1 cellular context compared by ENCODE assay signal in the genomic region with DNA sequence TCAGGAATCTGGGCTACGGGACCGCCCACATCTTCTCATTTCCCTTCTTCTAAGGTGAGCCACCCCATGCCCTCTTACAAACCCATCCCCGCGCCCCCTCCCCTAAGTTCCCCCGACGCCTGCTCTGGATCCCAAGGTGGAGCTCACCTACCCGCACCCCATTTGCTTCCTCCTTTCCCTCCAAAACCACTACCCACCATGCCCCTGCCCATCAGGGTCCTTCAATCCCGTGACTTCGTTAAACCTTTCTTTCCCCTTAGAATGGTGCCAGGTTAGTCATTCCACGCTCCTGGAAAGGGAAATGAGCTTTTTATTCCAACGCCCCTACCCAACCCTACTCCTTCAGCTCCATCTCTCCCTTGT.
TF ChIP-seq lines count a peak whose summit lies in the region.

No MANE protein-coding gene starts in this region.

TF ChIP-seq in HepG2, 621 proteins besides CTCF, POLR2A, EP300 and RAD21:
- TF ChIP-seq, protein P1, sequence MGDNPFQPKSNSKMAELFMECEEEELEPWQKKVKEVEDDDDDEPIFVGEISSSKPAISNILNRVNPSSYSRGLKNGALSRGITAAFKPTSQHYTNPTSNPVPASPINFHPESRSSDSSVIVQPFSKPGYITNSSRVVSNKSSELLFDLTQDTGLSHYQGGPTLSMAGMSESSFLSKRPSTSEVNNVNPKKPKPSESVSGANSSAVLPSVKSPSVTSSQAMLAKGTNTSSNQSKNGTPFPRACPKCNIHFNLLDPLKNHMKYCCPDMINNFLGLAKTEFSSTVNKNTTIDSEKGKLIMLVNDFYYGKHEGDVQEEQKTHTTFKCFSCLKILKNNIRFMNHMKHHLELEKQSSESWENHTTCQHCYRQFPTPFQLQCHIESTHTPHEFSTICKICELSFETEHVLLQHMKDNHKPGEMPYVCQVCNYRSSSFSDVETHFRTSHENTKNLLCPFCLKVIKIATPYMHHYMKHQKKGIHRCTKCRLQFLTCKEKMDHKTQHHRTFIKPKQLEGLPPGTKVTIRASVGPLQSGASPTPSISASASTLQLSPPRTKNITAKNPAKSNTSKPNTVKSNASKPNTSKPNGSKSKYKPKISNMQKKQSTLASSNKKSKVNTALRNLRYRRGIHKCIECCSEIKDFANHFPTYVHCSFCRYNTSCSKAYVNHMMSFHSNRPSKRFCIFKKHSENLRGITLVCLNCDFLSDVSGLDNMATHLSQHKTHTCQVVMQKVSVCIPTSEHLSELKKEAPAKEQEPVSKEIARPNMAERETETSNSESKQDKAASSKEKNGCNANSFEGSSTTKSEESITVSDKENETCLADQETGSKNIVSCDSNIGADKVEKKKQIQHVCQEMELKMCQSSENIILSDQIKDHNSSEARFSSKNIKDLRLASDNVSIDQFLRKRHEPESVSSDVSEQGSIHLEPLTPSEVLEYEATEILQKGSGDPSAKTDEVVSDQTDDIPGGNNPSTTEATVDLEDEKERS (CRISPR knock-in tag; IDR thresholded peaks at IDR 0.05), result no peak
- no peak for TF ChIP-seq NONO (IDR thresholded peaks at IDR 0.05)
- 0 out of 2 replicates have a peak, but pooled peaks have one; percentile 6 for TF ChIP-seq NONO (CRISPR knock-in tag; conservative IDR thresholded peaks at IDR 0.05)
- TF ChIP-seq HNRNPK (IDR thresholded peaks at IDR 0.05; ENCODE audit: low read depth, low read length, poor library complexity, severe bottlenecking), result peak; percentile 42
- TF ChIP-seq MYC (CRISPR knock-in tag; IDR thresholded peaks at IDR 0.05; ENCODE audit: borderline replicate concordance), result no peak
- TF ChIP-seq NR2C2 (CRISPR knock-in tag; IDR thresholded peaks at IDR 0.05; ENCODE audit: borderline replicate concordance), result no peak
- TF ChIP-seq, protein P2, sequence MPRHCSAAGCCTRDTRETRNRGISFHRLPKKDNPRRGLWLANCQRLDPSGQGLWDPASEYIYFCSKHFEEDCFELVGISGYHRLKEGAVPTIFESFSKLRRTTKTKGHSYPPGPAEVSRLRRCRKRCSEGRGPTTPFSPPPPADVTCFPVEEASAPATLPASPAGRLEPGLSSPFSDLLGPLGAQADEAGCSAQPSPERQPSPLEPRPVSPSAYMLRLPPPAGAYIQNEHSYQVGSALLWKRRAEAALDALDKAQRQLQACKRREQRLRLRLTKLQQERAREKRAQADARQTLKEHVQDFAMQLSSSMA (CRISPR knock-in tag; IDR thresholded peaks at IDR 0.05), result 0 out of 2 replicates have a peak, but pooled peaks have one; percentile 4
- TF ChIP-seq FLYWCH1 (CRISPR knock-in tag; IDR thresholded peaks at IDR 0.05), result 0 out of 2 replicates have a peak, but pooled peaks have one; percentile 33
- TF ChIP-seq, protein P3, sequence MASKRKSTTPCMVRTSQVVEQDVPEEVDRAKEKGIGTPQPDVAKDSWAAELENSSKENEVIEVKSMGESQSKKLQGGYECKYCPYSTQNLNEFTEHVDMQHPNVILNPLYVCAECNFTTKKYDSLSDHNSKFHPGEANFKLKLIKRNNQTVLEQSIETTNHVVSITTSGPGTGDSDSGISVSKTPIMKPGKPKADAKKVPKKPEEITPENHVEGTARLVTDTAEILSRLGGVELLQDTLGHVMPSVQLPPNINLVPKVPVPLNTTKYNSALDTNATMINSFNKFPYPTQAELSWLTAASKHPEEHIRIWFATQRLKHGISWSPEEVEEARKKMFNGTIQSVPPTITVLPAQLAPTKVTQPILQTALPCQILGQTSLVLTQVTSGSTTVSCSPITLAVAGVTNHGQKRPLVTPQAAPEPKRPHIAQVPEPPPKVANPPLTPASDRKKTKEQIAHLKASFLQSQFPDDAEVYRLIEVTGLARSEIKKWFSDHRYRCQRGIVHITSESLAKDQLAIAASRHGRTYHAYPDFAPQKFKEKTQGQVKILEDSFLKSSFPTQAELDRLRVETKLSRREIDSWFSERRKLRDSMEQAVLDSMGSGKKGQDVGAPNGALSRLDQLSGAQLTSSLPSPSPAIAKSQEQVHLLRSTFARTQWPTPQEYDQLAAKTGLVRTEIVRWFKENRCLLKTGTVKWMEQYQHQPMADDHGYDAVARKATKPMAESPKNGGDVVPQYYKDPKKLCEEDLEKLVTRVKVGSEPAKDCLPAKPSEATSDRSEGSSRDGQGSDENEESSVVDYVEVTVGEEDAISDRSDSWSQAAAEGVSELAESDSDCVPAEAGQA (IDR thresholded peaks at IDR 0.05; ENCODE audit: low read depth), result 0 out of 2 replicates have a peak, but pooled peaks have one; percentile 6
- TF ChIP-seq, protein P3 (CRISPR knock-in tag; IDR thresholded peaks at IDR 0.05; ENCODE audit: borderline replicate concordance), result no peak
- 0 out of 2 replicates have a peak, but pooled peaks have one; percentile 4 for TF ChIP-seq ETV5 (CRISPR knock-in tag; IDR thresholded peaks at IDR 0.05; ENCODE audit: borderline replicate concordance)
- TF ChIP-seq CBX5 (CRISPR knock-in tag; IDR thresholded peaks at IDR 0.05; ENCODE audit: borderline replicate concordance), result 0 out of 2 replicates have a peak, but pooled peaks have one; percentile 41
- TF ChIP-seq ZNF501 (CRISPR knock-in tag; IDR thresholded peaks at IDR 0.05), result peak; percentile 3; the same call in 1 of the 2 replicates
TF ChIP-seq in HepG2: peak in this region for 8.
